9 cellular contexts compared by ENCODE assay signal in the genomic region with DNA sequence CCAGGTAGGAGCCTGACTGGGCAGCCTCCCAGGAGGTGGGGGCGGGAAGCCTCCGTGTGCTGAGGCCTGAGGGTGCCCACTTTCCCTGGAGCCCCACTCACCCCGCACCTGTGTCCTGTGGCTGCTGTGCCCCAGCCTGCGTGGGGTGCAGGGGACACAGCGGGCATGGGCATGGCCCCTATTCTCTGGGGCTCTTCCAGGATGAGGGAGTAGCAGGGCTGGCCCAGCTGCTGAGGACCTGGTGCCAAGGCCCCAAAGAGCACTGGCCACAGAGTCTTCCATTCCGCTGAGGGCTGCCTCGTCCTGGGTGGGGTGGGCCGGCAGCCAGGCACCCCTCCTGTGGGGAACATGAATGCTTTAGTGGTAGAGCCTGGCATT. TPM values are rescaled to one million over a fixed set of nuclear protein-coding genes. Genes with fewer than 3 reads are reported as not detected.
"Had no signal": no experiment of that assay in that cellular context is flagged by ENCODE, and none has a peak within 500 bp of the region (broad histone marks: within the 10 kb centered on the region; RNA-seq: fewer than 3 reads in every experiment).

No MANE protein-coding gene starts in this region.

- H3K4me3 Mint-ChIP-seq: H9 had no signal

- H3K9me3 Mint-ChIP-seq: H9 had no signal

- DNase-seq: GOT3, H9, HCEC 1CT, IMR-90, KG1 had no signal

- H3K4me3 ChIP-seq: K562 had no signal

- FAIRE-seq: H54, HTR-8/SVneo had no signal

- H3K27ac Mint-ChIP-seq: H9 had no signal

RNA-seq across cellular contexts. Expression of a gene that starts 51.7 kb away (rescaled TPM):
- total RNA-seq: HT-29, K562 had no signal
- polyA plus RNA-seq: K562 had no signal
